ENCODE assay signal across 2 cellular contexts in genomic region chr14:36657409-36658090, GRCh38.
TF ChIP-seq lines count a peak whose summit lies in the region.

No MANE protein-coding gene starts in this region.

TF ChIP-seq in SK-N-SH, 30 proteins besides CTCF, POLR2A, EP300 and RAD21 (continued from another document):
- no peak for TF ChIP-seq PBX3 (IDR thresholded peaks at IDR 0.05)

TF ChIP-seq in WTC11, 78 proteins besides CTCF, POLR2A, EP300 and RAD21 (continued from another document):
- TF ChIP-seq PRDM15 (CRISPR knock-in tag; IDR thresholded peaks at IDR 0.05), result peak; percentile 28; the same call in 1 of the 2 replicates
